ENCODE assay signal across 29 cellular contexts in genomic region chr4:130896920-130897319, GRCh38.
"Had no signal": no experiment of that assay in that cellular context is flagged by ENCODE, and none has a peak within 500 bp of the region (broad histone marks: within the 10 kb centered on the region; RNA-seq: fewer than 3 reads in every experiment).

No MANE protein-coding gene starts in this region.

- H3K27me3 ChIP-seq: stomach, suprapubic skin, testis, thyroid gland, tibial artery, tibial nerve, transverse colon, upper lobe of left lung, upper lobe of right lung, uterus, vagina had no signal

- H3K9me3 ChIP-seq: stomach, suprapubic skin, testis, thoracic aorta, thyroid gland, tibial artery, transverse colon, upper lobe of left lung, upper lobe of right lung, uterus, vagina had no signal

- DNase-seq: stimulated activated CD4-positive, alpha-beta T cell treated with anti-CD3 and anti-CD28 coated beads, Interleukin-2, amount 100 ng/mL, for 48 hours; stimulated activated CD4-positive, alpha-beta T cell treated with anti-CD3 and anti-CD28 coated beads, Interleukin-4, amount 100 ng/mL, for 1 hour; stimulated activated CD4-positive, alpha-beta T cell treated with anti-CD3 and anti-CD28 coated beads, Interleukin-4, amount 100 ng/mL, for 24 hours; stimulated activated CD4-positive, alpha-beta T cell treated with anti-CD3 and anti-CD28 coated beads, Interleukin-4, amount 100 ng/mL, for 4 hours; stimulated activated CD8-positive, alpha-beta memory T cell treated with anti-CD3 and anti-CD28 coated beads, Interleukin-4, amount 100 ng/mL, for 48 hours; stimulated activated naive B cell treated with anti-CD40 and anti-IgM and Interleukin-4, amounts not matched to agents 10 μg/mL and 1 μg/mL and 100 μg/mL, for 72 hours; stimulated activated naive CD4-positive, alpha-beta T cell; stimulated activated naive CD4-positive, alpha-beta T cell treated with Interleukin-2 at 50 U/mL for 16 hours; stimulated activated naive CD8-positive, alpha-beta T cell treated with anti-CD3 and anti-CD28 coated beads, Interleukin-15, amount 100 ng/mL, for 72 hours; stimulated activated naive CD8-positive, alpha-beta T cell treated with anti-CD3 and anti-CD28 coated beads, Interleukin-15, Interleukin-2, amounts not matched to agents 100 U/mL and 50 U/mL, for 24 hours; stomach; substantia nigra; testis; thyroid gland; tibial artery; transverse colon; trophoblast cell; upper lobe of left lung; upper lobe of right lung; uterus had no signal

- H3K9me3 Mint-ChIP-seq: type B pancreatic cell had no signal

- H3K27ac Mint-ChIP-seq: stimulated activated effector memory CD8-positive, alpha-beta T cell treated with anti-CD3 and anti-CD28 coated beads, Interleukin-12 subunit alpha, Interleukin-12 subunit beta, amount 100 ng/mL, for 72 hours; stimulated activated memory B cell treated with anti-CD40 and anti-IgM and Interleukin-4, amounts not matched to agents 10 μg/mL and 1 μg/mL and 100 μg/mL, for 72 hours; stimulated activated naive B cell treated with anti-CD40 and anti-IgM and Interleukin-4, amounts not matched to agents 10 μg/mL and 1 μg/mL and 100 μg/mL, for 72 hours; stimulated activated naive CD8-positive, alpha-beta T cell treated with anti-CD3 and anti-CD28 coated beads, Interleukin-15, amount 100 ng/mL, for 72 hours; stimulated activated naive CD8-positive, alpha-beta T cell treated with anti-CD3 and anti-CD28 coated beads, Interleukin-15, Interleukin-2, amounts not matched to agents 100 ng/mL and 50 ng/mL, for 24 hours; type B pancreatic cell had no signal

- H3K4me1 Mint-ChIP-seq: stimulated activated effector memory CD8-positive, alpha-beta T cell treated with anti-CD3 and anti-CD28 coated beads, Interleukin-12 subunit alpha, Interleukin-12 subunit beta, amount 100 ng/mL, for 72 hours; stimulated activated memory B cell treated with anti-CD40 and anti-IgM and Interleukin-4, amounts not matched to agents 10 μg/mL and 1 μg/mL and 100 μg/mL, for 72 hours; stimulated activated naive B cell treated with anti-CD40 and anti-IgM and Interleukin-4, amounts not matched to agents 10 μg/mL and 1 μg/mL and 100 μg/mL, for 72 hours; stimulated activated naive CD8-positive, alpha-beta T cell treated with anti-CD3 and anti-CD28 coated beads, Interleukin-15, amount 100 ng/mL, for 72 hours had no signal

- H3K36me3 Mint-ChIP-seq: stimulated activated effector memory CD8-positive, alpha-beta T cell treated with anti-CD3 and anti-CD28 coated beads, Interleukin-12 subunit alpha, Interleukin-12 subunit beta, amount 100 ng/mL, for 72 hours; stimulated activated memory B cell treated with anti-CD40 and anti-IgM and Interleukin-4, amounts not matched to agents 10 μg/mL and 1 μg/mL and 100 μg/mL, for 72 hours; stimulated activated naive B cell treated with anti-CD40 and anti-IgM and Interleukin-4, amounts not matched to agents 10 μg/mL and 1 μg/mL and 100 μg/mL, for 72 hours; type B pancreatic cell had no signal

- H3K27me3 Mint-ChIP-seq: stimulated activated memory B cell treated with anti-CD40 and anti-IgM and Interleukin-4, amounts not matched to agents 10 μg/mL and 1 μg/mL and 100 μg/mL, for 72 hours; stimulated activated naive B cell treated with anti-CD40 and anti-IgM and Interleukin-4, amounts not matched to agents 10 μg/mL and 1 μg/mL and 100 μg/mL, for 72 hours; stimulated activated naive CD8-positive, alpha-beta T cell treated with anti-CD3 and anti-CD28 coated beads, Interleukin-15, amount 100 ng/mL, for 72 hours; stimulated activated naive CD8-positive, alpha-beta T cell treated with anti-CD3 and anti-CD28 coated beads, Interleukin-15, Interleukin-2, amounts not matched to agents 100 ng/mL and 50 ng/mL, for 24 hours; type B pancreatic cell had no signal

- H3K4me1 ChIP-seq: stomach, suprapubic skin, testis, thyroid gland, tibial artery, tibial nerve, transverse colon, upper lobe of left lung, upper lobe of right lung, uterus, vagina had no signal

- H3K36me3 ChIP-seq: stomach, suprapubic skin, thoracic aorta, thyroid gland, tibial artery, tibial nerve, transverse colon, upper lobe of left lung, upper lobe of right lung, uterus, vagina had no signal

- FAIRE-seq: urothelium cell line had no signal

- H3K4me3 Mint-ChIP-seq: stimulated activated effector memory CD8-positive, alpha-beta T cell treated with anti-CD3 and anti-CD28 coated beads, Interleukin-12 subunit alpha, Interleukin-12 subunit beta, amount 100 ng/mL, for 72 hours; stimulated activated memory B cell treated with anti-CD40 and anti-IgM and Interleukin-4, amounts not matched to agents 10 μg/mL and 1 μg/mL and 100 μg/mL, for 72 hours; stimulated activated naive B cell treated with anti-CD40 and anti-IgM and Interleukin-4, amounts not matched to agents 10 μg/mL and 1 μg/mL and 100 μg/mL, for 72 hours; stimulated activated naive CD8-positive, alpha-beta T cell treated with anti-CD3 and anti-CD28 coated beads, Interleukin-15, amount 100 ng/mL, for 72 hours; stimulated activated naive CD8-positive, alpha-beta T cell treated with anti-CD3 and anti-CD28 coated beads, Interleukin-15, Interleukin-2, amounts not matched to agents 100 ng/mL and 50 ng/mL, for 24 hours; type B pancreatic cell had no signal

- H3K4me3 ChIP-seq: stomach, suprapubic skin, testis, thoracic aorta, thyroid gland, tibial artery, tibial nerve, transverse colon, upper lobe of left lung, upper lobe of right lung, uterus, vagina had no signal

- H3K27ac ChIP-seq: stomach, suprapubic skin, testis, thoracic aorta, thyroid gland, tibial artery, tibial nerve, transverse colon, upper lobe of left lung, upper lobe of right lung, uterus, vagina had no signal

- ATAC-seq: stimulated activated effector memory CD8-positive, alpha-beta T cell treated with anti-CD3 and anti-CD28 coated beads, Interleukin-12 subunit alpha, Interleukin-12 subunit beta, amount 100 ng/mL, for 72 hours; stimulated activated memory B cell treated with anti-CD40 and anti-IgM and Interleukin-4, amounts not matched to agents 10 μg/mL and 1 μg/mL and 100 μg/mL, for 72 hours; stimulated activated naive B cell treated with anti-CD40 and anti-IgM and Interleukin-4, amounts not matched to agents 10 μg/mL and 1 μg/mL and 100 μg/mL, for 72 hours; stimulated activated naive CD8-positive, alpha-beta T cell treated with anti-CD3 and anti-CD28 coated beads, Interleukin-15, amount 100 ng/mL, for 72 hours; stimulated activated naive CD8-positive, alpha-beta T cell treated with anti-CD3 and anti-CD28 coated beads, Interleukin-15, Interleukin-2, amounts not matched to agents 100 U/mL and 50 U/mL, for 24 hours; upper lobe of right lung had no signal
